Comparison of ENCODE assay signal across 8 cellular contexts in genomic region chr9:137070201-137070905, GRCh38. TPM values are rescaled to one million over a fixed set of nuclear protein-coding genes. Genes with fewer than 3 reads are reported as not detected.
DNase-seq lines count a peak whose midpoint lies in the region; ATAC-seq, FAIRE-seq and TF ChIP-seq lines count a peak whose summit lies in the region.

A gene with protein sequence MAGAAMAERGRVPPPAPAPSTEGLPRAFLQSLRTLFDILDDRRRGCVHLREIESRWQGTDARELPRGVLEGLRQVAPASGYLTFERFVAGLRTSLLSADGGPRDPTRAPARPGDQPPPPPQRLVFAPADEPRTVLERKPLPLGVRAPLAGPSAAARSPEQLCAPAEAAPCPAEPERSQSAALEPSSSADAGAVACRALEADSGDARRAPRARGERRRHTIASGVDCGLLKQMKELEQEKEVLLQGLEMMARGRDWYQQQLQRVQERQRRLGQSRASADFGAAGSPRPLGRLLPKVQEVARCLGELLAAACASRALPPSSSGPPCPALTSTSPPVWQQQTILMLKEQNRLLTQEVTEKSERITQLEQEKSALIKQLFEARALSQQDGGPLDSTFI (minus strand): TSS chr9:137070557. CDS start chr9:137070460, 97 bp downstream.

- H3K27ac ChIP-seq in WERI-Rb-1 (peak within 1 kb of the TSS; percentile 92), mammary epithelial cell (ENCODE audit: insufficient read depth, low read depth, low read length) (no peak within 1 kb of the TSS), spleen (peak within 1 kb of the TSS; percentile 35 to 85 (median 72))

- DNase-seq in NCI-H226: peak; percentile 81
- DNase-seq in WERI-Rb-1: peak; percentile 92
- peak; percentile 85 for DNase-seq in mammary epithelial cell
- peak; percentile 94 for DNase-seq in inferior parietal cortex (ENCODE audit: extremely low spot score)
- DNase-seq in spleen: peak; percentile 94

- H3K4me1 ChIP-seq in mammary epithelial cell (ENCODE audit: insufficient read depth, low read length) (peaks cover 21% of the 10 kb centered on the region), spleen (peaks cover 7 to 81% (median 32%) of the 10 kb centered on the region in 6 donors)

- peak within 1 kb of the TSS; percentile 86 for H3K4me2 ChIP-seq in mammary epithelial cell (ENCODE audit: insufficient read depth, low read depth, low read length)

- H3K9me3 ChIP-seq in WERI-Rb-1 (ENCODE audit: severe bottlenecking) (no peaks in the 10 kb centered on the region), mammary epithelial cell (replicated peaks; ENCODE audit: insufficient read depth, low read length) (no peaks in the 10 kb centered on the region), spleen (no peaks in the 10 kb centered on the region)

- H3K27me3 ChIP-seq in WERI-Rb-1 (ENCODE audit: insufficient read depth, low read depth, severe bottlenecking) (no peaks in the 10 kb centered on the region), mammary epithelial cell (ENCODE audit: insufficient read depth, low read length) (no peaks in the 10 kb centered on the region), spleen (replicated peaks in 1 of 7) (peaks cover 0 to 17% (median 7%) of the 10 kb centered on the region in 7 donors)

- H4K20me1 ChIP-seq in mammary epithelial cell (ENCODE audit: insufficient read depth, low read length): no peaks in the 10 kb centered on the region

- TF ChIP-seq CTCF in WERI-Rb-1 (IDR thresholded peaks at IDR 0.05; ENCODE audit: low read depth, low read length) (no peak), mammary epithelial cell (conservative IDR thresholded peaks at IDR 0.05 in 1 of 2, IDR thresholded peaks at IDR 0.05 in 1 of 2; ENCODE audit: extremely low read depth in 1 of 2, insufficient read depth in 1 of 2, low read depth in 1 of 2, low read length in 2 of 2) (no peak), spleen (IDR thresholded peaks at IDR 0.05 in 8 of 11, conservative IDR thresholded peaks at IDR 0.05 in 3 of 11) (peak in 1 of 11 experiments; percentile 25)

- intact Hi-C loops in mammary epithelial cell (cut with micrococcal nuclease) (loop anchor here (1.0 kb wide), 1 partner anchor 13 kb away; no protein-coding TSS in a partner anchor), spleen (cut with DNase I; ENCODE audit: low total_unique reads) (no loop called here)

- H3K36me3 ChIP-seq in WERI-Rb-1 (peaks cover 25% of the 10 kb centered on the region), mammary epithelial cell (ENCODE audit: insufficient read depth, low read length) (no peaks in the 10 kb centered on the region), spleen (no peaks in the 10 kb centered on the region)

- FAIRE-seq in A204.1 (lab: Jason Lieb, UNC): peak; percentile 86

- H3K4me3 ChIP-seq in WERI-Rb-1 (ENCODE audit: low read depth, low read length): peak within 1 kb of the TSS; percentile 62
- H3K4me3 ChIP-seq in mammary epithelial cell (replicated peaks in 1 of 3; ENCODE audit: insufficient read depth in 1 of 3, low read depth in 2 of 3, low read length in 3 of 3): peak within 1 kb of the TSS; percentile 22 to 52 (median 47)
- H3K4me3 ChIP-seq in spleen: peak within 1 kb of the TSS; percentile 25 to 84 (median 56)

- 3% methylated on average over 28 of the region's 74 CpGs for WGBS in mammary epithelial cell (ENCODE audit: low coverage, missing lambda C conversion rate)
- 0 to 1% (median 1%) methylated on average over 29 to 74 of the region's 74 CpGs for WGBS in spleen, 5 donors

- CTCF ChIA-PET in mammary epithelial cell (lab: Charles Lee; ENCODE audit: low non-redundant PET): no interaction called here

- peak; percentile 77 for ATAC-seq in GM18873 (IDR thresholded peaks at IDR 0.05; ENCODE audit: low FRiP score, unreplicated experiment)
- ATAC-seq in HG03135 (IDR thresholded peaks at IDR 0.05; ENCODE audit: unreplicated experiment): peak; percentile 70

- peaks cover 6% of the 10 kb centered on the region for H3K79me2 ChIP-seq in mammary epithelial cell (ENCODE audit: insufficient read depth, low read length)

- in situ Hi-C loops in mammary epithelial cell (cut with MboI; ENCODE audit: low sequenced_read_pairs in 2 of 2): no loop called here

- no peak within 1 kb of the TSS for H3K9ac ChIP-seq in mammary epithelial cell (ENCODE audit: insufficient read depth, low read length)

- H2AFZ ChIP-seq in mammary epithelial cell (ENCODE audit: low read depth, low read length): peak within 1 kb of the TSS; percentile 83

- no TSS peak for BruUV-seq in mammary epithelial cell (replicated peaks; lab: Mats Ljungman, UMichigan)

- no peak for TF ChIP-seq POLR2A in spleen (IDR thresholded peaks at IDR 0.05)

- dilution Hi-C loops in mammary epithelial cell (cut with HindIII; ENCODE audit: low sequenced_read_pairs): no loop called here

RNA-seq across cellular contexts. Expression of the gene that starts here (rescaled TPM):
- total RNA-seq in mammary epithelial cell (1 to 10 TPM; 1.0 to 6.9 TPM), spleen (1 to 10 TPM; 2.1 to 6.5 (median 3.0) TPM)
- polyA plus RNA-seq in mammary epithelial cell (3.9 TPM), spleen (1 to 10 TPM in 2 of 3 donors, under 1 TPM in 1; 0.76 to 2.5 (median 2.4) TPM)
- polyA minus RNA-seq in mammary epithelial cell: 1.7 TPM
